8 cellular contexts compared by ENCODE assay signal in genomic region chr3:49411968-49412631, GRCh38. TPM values are rescaled to one million over a fixed set of nuclear protein-coding genes. Genes with fewer than 3 reads are reported as not detected.
DNase-seq lines count a peak whose midpoint lies in the region; ATAC-seq and TF ChIP-seq lines count a peak whose summit lies in the region.

TSS of gene RHOA (minus strand) at chr3:49411976. CDS start at chr3:49375589, 36,387 bp downstream.
TSS of gene TCTA (plus strand) at chr3:49412423. CDS start at chr3:49412427, 4 bp downstream.

- H3K27me3 Mint-ChIP-seq in IgD-negative memory B cell: no peaks in the 10 kb centered on the region

- H3K27ac Mint-ChIP-seq in IgD-negative memory B cell: peak within 1 kb of the TSS; percentile 79 to 97 (median 87)

- H3K36me3 Mint-ChIP-seq in IgD-negative memory B cell: peaks cover 2% of the 10 kb centered on the region

- TF ChIP-seq CTCF in epithelial cell of esophagus (IDR thresholded peaks at IDR 0.05; ENCODE audit: insufficient read depth, low read depth, low read length, missing control alignments): no peak

- no peaks in the 10 kb centered on the region for H3K27me3 ChIP-seq in mononuclear cell (ENCODE audit: insufficient read depth, low read length)

- no peaks in the 10 kb centered on the region for H3K9me3 ChIP-seq in mononuclear cell (ENCODE audit: low read depth, low read length)

- peak within 1 kb of the TSS; percentile 78 to 98 (median 92) for H3K4me3 Mint-ChIP-seq in IgD-negative memory B cell

- H3K4me1 Mint-ChIP-seq in IgD-negative memory B cell: peaks cover 43 to 57% (median 49%) of the 10 kb centered on the region in 3 donors

- H3K4me1 ChIP-seq in mononuclear cell (ENCODE audit: insufficient read depth, low read length): peaks cover 83% of the 10 kb centered on the region

- H3K4me3 ChIP-seq in epithelial cell of esophagus (ENCODE audit: low read length) (peak within 1 kb of the TSS; percentile 91), mononuclear cell (ENCODE audit: low read length) (peak within 1 kb of the TSS; percentile 98)

- peak; percentile 78 for ATAC-seq in GM21529 (IDR thresholded peaks at IDR 0.05; ENCODE audit: unreplicated experiment)

- H3K9me3 Mint-ChIP-seq in IgD-negative memory B cell: no peaks in the 10 kb centered on the region

- DNase-seq in DMS 273 treated with DMSO at 0.1 percent for 48 hours (lab: John Stamatoyannopoulos, UW) (peak; percentile 97), OCI-M2 (lab: John Stamatoyannopoulos, UW; ENCODE audit: unreplicated experiment) (peak; percentile 88), activated T-cell treated with anti-CD3 and anti-CD28 coated beads for 4 hours (peak; percentile 98), epithelial cell of esophagus (ENCODE audit: low read depth) (peak; percentile 100)
- peak; percentile 95 to 97 for DNase-seq in stimulated activated CD8-positive, alpha-beta memory T cell treated with anti-CD3 and anti-CD28 coated beads, Interleukin-4, amount 100 ng/mL, for 1 hour (ENCODE audit: low read depth in 2 of 2, low spot score in 1 of 2)

RNA-seq across cellular contexts. Expression of gene RHOA, which starts in this region (rescaled TPM):
- 709 TPM for polyA plus RNA-seq in IgD-negative memory B cell
- total RNA-seq in mononuclear cell: 595 TPM

RNA-seq across cellular contexts. Expression of gene TCTA, which starts in this region (rescaled TPM):
- polyA plus RNA-seq in IgD-negative memory B cell: 34.2 TPM
- total RNA-seq in mononuclear cell: 15.3 TPM

Comparison
In these comparisons a context has a peak if more than half of its experiments do, and no peak if none do; other contexts are left out.
1. Peak in every context shown above with its lines: DNase-seq, ATAC-seq and H3K4me3 ChIP-seq.